8 cellular contexts compared by ENCODE assay signal in the genomic region with DNA sequence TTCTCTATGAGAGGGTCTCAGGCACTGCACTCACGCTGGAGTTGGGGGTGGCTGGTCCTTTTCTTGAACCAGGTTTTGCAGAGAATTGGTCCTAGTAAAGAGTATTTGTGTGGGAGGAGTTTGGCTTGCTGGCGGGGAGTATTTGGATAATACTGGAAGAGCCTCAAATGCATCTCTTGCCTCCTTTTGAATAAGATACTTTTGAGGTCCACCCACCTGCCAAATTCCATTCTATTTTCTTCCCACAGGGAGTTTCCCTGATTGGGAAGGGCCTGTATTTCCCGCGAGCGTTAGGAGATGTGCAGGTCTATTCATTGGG. TPM values are rescaled to one million over a fixed set of nuclear protein-coding genes. Genes with fewer than 3 reads are reported as not detected.
DNase-seq lines count a peak whose midpoint lies in the region; ATAC-seq and TF ChIP-seq lines count a peak whose summit lies in the region.

No MANE protein-coding gene starts in this region.

- H3K27me3 ChIP-seq in kidney epithelial cell (ENCODE audit: control insufficient read depth, insufficient read depth, low read length) = no peaks in the 10 kb centered on the region

- POLR2A ChIA-PET in activated naive CD8-positive, alpha-beta T cell treated with anti-CD3 and anti-CD28 coated beads, Interleukin-2, amount 10 ng/mL, durations not matched to agents 7 days and 5 days (lab: Charles Lee) = interaction anchor here (0.6 to 4.6 kb wide), 5 partner anchors 11 to 219 kb away, joined by 3 to 115 read pairs (median 5); no protein-coding TSS in a partner anchor

- no peak for DNase-seq in activated CD8-positive, alpha-beta memory T cell treated with anti-CD3 and anti-CD28 coated beads, Interleukin-2, amount 10 ng/mL, durations not matched to agents 7 days and 5 days
- no peak for DNase-seq in activated CD8-positive, alpha-beta memory T cell treated with anti-CD3 and anti-CD28 coated beads, Interleukin-2, amount 50 U/mL, for 4 hours
- DNase-seq in activated naive CD8-positive, alpha-beta T cell treated with anti-CD3 and anti-CD28 coated beads, Interleukin-2, amount 10 ng/mL, durations not matched to agents 7 days and 5 days = no peak
- DNase-seq in kidney epithelial cell (ENCODE audit: low read depth) = no peak
- DNase-seq in substantia nigra (lab: John Stamatoyannopoulos, UW) = no peak
- DNase-seq in D341Med (ENCODE audit: low spot score) = no peak
- no peak for DNase-seq in SKM-1 (lab: John Stamatoyannopoulos, UW; ENCODE audit: unreplicated experiment)

- H3K27me3 Mint-ChIP-seq in activated CD8-positive, alpha-beta memory T cell treated with anti-CD3 and anti-CD28 coated beads, Interleukin-2, amount 10 ng/mL, durations not matched to agents 7 days and 5 days = peaks cover 2% of the 10 kb centered on the region
- H3K27me3 Mint-ChIP-seq in activated naive CD8-positive, alpha-beta T cell treated with anti-CD3 and anti-CD28 coated beads, Interleukin-2, amount 10 ng/mL, durations not matched to agents 7 days and 5 days = no peaks in the 10 kb centered on the region

- peaks cover 2% of the 10 kb centered on the region for H3K36me3 ChIP-seq in kidney epithelial cell (ENCODE audit: control insufficient read depth, insufficient read depth, low read length)

- peaks cover 55% of the 10 kb centered on the region for H3K4me1 Mint-ChIP-seq in activated CD8-positive, alpha-beta memory T cell treated with anti-CD3 and anti-CD28 coated beads, Interleukin-2, amount 10 ng/mL, durations not matched to agents 7 days and 5 days
- H3K4me1 Mint-ChIP-seq in activated naive CD8-positive, alpha-beta T cell treated with anti-CD3 and anti-CD28 coated beads, Interleukin-2, amount 10 ng/mL, durations not matched to agents 7 days and 5 days = peaks cover 49% of the 10 kb centered on the region

- H3K9me3 Mint-ChIP-seq in activated CD8-positive, alpha-beta memory T cell treated with anti-CD3 and anti-CD28 coated beads, Interleukin-2, amount 10 ng/mL, durations not matched to agents 7 days and 5 days (ENCODE audit: low read depth) = no peaks in the 10 kb centered on the region
- peaks cover 4% of the 10 kb centered on the region for H3K9me3 Mint-ChIP-seq in activated naive CD8-positive, alpha-beta T cell treated with anti-CD3 and anti-CD28 coated beads, Interleukin-2, amount 10 ng/mL, durations not matched to agents 7 days and 5 days

- no peak for ATAC-seq in activated CD8-positive, alpha-beta memory T cell treated with anti-CD3 and anti-CD28 coated beads, Interleukin-2, amount 10 ng/mL, durations not matched to agents 7 days and 5 days
- no peak for ATAC-seq in activated naive CD8-positive, alpha-beta T cell treated with anti-CD3 and anti-CD28 coated beads, Interleukin-2, amount 10 ng/mL, durations not matched to agents 7 days and 5 days (ENCODE audit: low read depth)
- no peak for ATAC-seq in GM19397 (IDR thresholded peaks at IDR 0.05; ENCODE audit: unreplicated experiment)

- H3K36me3 Mint-ChIP-seq in activated CD8-positive, alpha-beta memory T cell treated with anti-CD3 and anti-CD28 coated beads, Interleukin-2, amount 10 ng/mL, durations not matched to agents 7 days and 5 days = peaks cover 32% of the 10 kb centered on the region
- peaks cover 26% of the 10 kb centered on the region for H3K36me3 Mint-ChIP-seq in activated naive CD8-positive, alpha-beta T cell treated with anti-CD3 and anti-CD28 coated beads, Interleukin-2, amount 10 ng/mL, durations not matched to agents 7 days and 5 days

- CTCF ChIA-PET in activated CD8-positive, alpha-beta memory T cell treated with anti-CD3 and anti-CD28 coated beads, Interleukin-2, amount 10 ng/mL, durations not matched to agents 7 days and 5 days (lab: Charles Lee) = interaction anchor here (0.7 to 2.8 kb wide), 10 partner anchors 9 to 389 kb away, joined by 3 to 19 read pairs (median 4); no protein-coding TSS in a partner anchor

- peak overlapping the region; percentile 82 for H3K4me3 ChIP-seq in kidney epithelial cell (ENCODE audit: low read depth, low read length)

- TF ChIP-seq CTCF in kidney epithelial cell (IDR thresholded peaks at IDR 0.05; ENCODE audit: insufficient read depth, low read length, poor library complexity, severe bottlenecking) = no peak

- H3K27ac Mint-ChIP-seq in activated CD8-positive, alpha-beta memory T cell treated with anti-CD3 and anti-CD28 coated beads, Interleukin-2, amount 10 ng/mL, durations not matched to agents 7 days and 5 days = peak overlapping the region; percentile 84
- H3K27ac Mint-ChIP-seq in activated naive CD8-positive, alpha-beta T cell treated with anti-CD3 and anti-CD28 coated beads, Interleukin-2, amount 10 ng/mL, durations not matched to agents 7 days and 5 days = peak overlapping the region; percentile 86

- peak overlapping the region; percentile 74 for H3K4me3 Mint-ChIP-seq in activated CD8-positive, alpha-beta memory T cell treated with anti-CD3 and anti-CD28 coated beads, Interleukin-2, amount 10 ng/mL, durations not matched to agents 7 days and 5 days
- H3K4me3 Mint-ChIP-seq in activated naive CD8-positive, alpha-beta T cell treated with anti-CD3 and anti-CD28 coated beads, Interleukin-2, amount 10 ng/mL, durations not matched to agents 7 days and 5 days = peak overlapping the region; percentile 82

- H3K27ac ChIP-seq in substantia nigra (ENCODE audit: low read depth, low read length, poor library complexity, severe bottlenecking) = peak overlapping the region; percentile 50

RNA-seq across cellular contexts. Expression of a gene that starts 0.5 kb away (rescaled TPM):
- total RNA-seq in activated CD8-positive, alpha-beta memory T cell treated with anti-CD3 and anti-CD28 coated beads, Interleukin-2, amount 10 ng/mL, durations not matched to agents 7 days and 5 days = 10 to 100 TPM; 42.4 to 54.8 TPM
- 10 to 100 TPM; 62.6 to 70.8 TPM for total RNA-seq in activated naive CD8-positive, alpha-beta T cell treated with anti-CD3 and anti-CD28 coated beads, Interleukin-2, amount 10 ng/mL, durations not matched to agents 7 days and 5 days
- total RNA-seq in kidney epithelial cell = 16.0 and 16.8 TPM in 2 replicates
